In the genomic region with DNA sequence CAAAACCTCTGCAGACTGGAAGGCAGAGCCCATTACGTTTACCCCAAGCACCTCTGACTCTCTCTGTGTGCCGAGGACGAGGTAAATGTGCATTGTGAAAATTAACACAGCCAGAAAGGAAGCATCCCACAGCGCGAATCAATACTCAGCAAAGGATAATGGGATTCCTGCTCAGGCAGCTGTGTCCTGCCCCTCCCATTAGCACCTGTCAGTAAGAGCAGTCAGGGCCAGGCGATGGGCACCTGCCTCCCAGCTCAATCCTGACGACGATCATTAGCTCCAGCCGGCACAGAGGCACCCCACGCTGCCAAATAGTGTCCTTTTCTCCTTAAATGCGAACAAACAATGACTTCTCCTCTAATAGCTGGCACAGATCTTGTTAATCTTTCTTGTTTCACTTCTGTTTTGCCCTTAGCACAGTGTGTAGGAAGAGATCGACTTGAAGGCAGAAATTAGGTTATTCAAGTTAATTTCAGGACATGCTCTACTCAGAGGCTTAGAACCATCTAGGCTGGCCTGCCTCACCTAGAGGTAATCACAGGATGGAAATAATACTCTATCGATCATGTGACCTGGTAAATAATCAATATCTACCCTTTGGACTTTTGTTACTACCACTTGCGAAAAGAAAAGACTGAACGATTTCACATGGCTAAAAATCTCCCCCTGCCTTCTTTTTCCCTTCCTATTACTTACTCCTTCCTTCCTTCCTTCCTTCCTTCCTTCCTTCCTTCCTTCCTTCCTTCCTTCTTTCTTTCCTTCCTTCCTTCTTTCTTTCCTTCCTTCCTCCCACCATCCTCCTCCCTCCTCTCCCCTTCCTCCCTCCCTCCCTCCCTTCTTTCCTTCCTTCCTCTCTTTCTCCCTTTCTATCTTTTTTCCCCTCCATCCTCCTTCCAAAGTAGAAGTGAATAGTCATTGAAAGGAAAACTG, we compare ENCODE assay signal across 9 cellular contexts.
DNase-seq lines count a peak whose midpoint lies in the region; ATAC-seq and TF ChIP-seq lines count a peak whose summit lies in the region.
"Had no signal": no experiment of that assay in that cellular context is flagged by ENCODE, and none has a peak within 500 bp of the region (broad histone marks: within the 10 kb centered on the region; RNA-seq: fewer than 3 reads in every experiment).

No MANE protein-coding gene starts in this region.

- no peak for TF ChIP-seq POLR2A in spleen (IDR thresholded peaks at IDR 0.05)

- H3K9me3 ChIP-seq in spleen, result no peaks in the 10 kb centered on the region
- H3K9me3 ChIP-seq: lower lobe of right lung had no signal

- intact Hi-C loops in spleen (cut with DNase I; ENCODE audit: low total_unique reads), result no loop called here

- peak overlapping the region in 2 of 8 donors; percentile 1 to 41 for H3K4me3 ChIP-seq in spleen
- H3K4me3 ChIP-seq: lower lobe of right lung had no signal

- no peaks in the 10 kb centered on the region for H3K36me3 ChIP-seq in spleen
- H3K36me3 ChIP-seq: lower lobe of right lung had no signal

- TF ChIP-seq CTCF in spleen (IDR thresholded peaks at IDR 0.05 in 8 of 11, conservative IDR thresholded peaks at IDR 0.05 in 3 of 11), result no peak
- TF ChIP-seq CTCF in GM10266 (IDR thresholded peaks at IDR 0.05; ENCODE audit: control insufficient read depth, insufficient read depth, low read depth, missing control alignments), result no peak

- 76 to 86% (median 83%) methylated on average over 15 of the region's 15 CpGs for WGBS in spleen, 5 donors

- H3K27me3 ChIP-seq in spleen (replicated peaks in 1 of 7), result no peaks in the 10 kb centered on the region

- H3K27ac ChIP-seq in spleen, result peak overlapping the region in 5 of 8 donors; percentile 14 to 75 (median 54)
- H3K27ac ChIP-seq: lower lobe of right lung had no signal

- DNase-seq in NCI-H1092 (lab: John Stamatoyannopoulos, UW) (peak; percentile 75), NCI-H510A (lab: John Stamatoyannopoulos, UW) (peak; percentile 65), globus pallidus (ENCODE audit: low spot score) (peak; percentile 12), spleen (no peak), mesenteric fat pad (ENCODE audit: low spot score) (no peak), GM10266 (ENCODE audit: extremely low spot score) (no peak)
- DNase-seq: activated CD4-positive, alpha-beta T cell treated with anti-CD3 and anti-CD28 coated beads, Interleukin-2, amount 10 ng/mL, durations not matched to agents 24 days and 14 days; lower lobe of right lung had no signal

- no peak for ATAC-seq in HG03135 (IDR thresholded peaks at IDR 0.05; ENCODE audit: unreplicated experiment)

- H3K4me1 ChIP-seq in spleen, result peaks cover 0 to 6% (median 0%) of the 10 kb centered on the region in 6 donors

Comparison
In these comparisons a context has a peak if more than half of its experiments do, and no peak if none do; other contexts are left out.
1. DNase-seq: peak in NCI-H1092 (single experiment), NCI-H510A (single experiment) and globus pallidus (single experiment); none in spleen (single experiment), mesenteric fat pad (single experiment) and GM10266 (single experiment).